In genomic region chr11:12961615-12962014, GRCh38 we compare ENCODE assay signal across 15 cellular contexts. TPM values are rescaled to one million over a fixed set of nuclear protein-coding genes. Genes with fewer than 3 reads are reported as not detected.
DNase-seq lines count a peak whose midpoint lies in the region; FAIRE-seq and TF ChIP-seq lines count a peak whose summit lies in the region.
"Had no signal": no experiment of that assay in that cellular context is flagged by ENCODE, and none has a peak within 500 bp of the region (broad histone marks: within the 10 kb centered on the region; RNA-seq: fewer than 3 reads in every experiment).

No MANE protein-coding gene starts in this region.

- H4K20me1 ChIP-seq in PC-9 (ENCODE audit: insufficient read depth): no peaks in the 10 kb centered on the region

- no peak for FAIRE-seq in D721Med (lab: Jason Lieb, UNC)

- H3K4me1 ChIP-seq in PC-9 (replicated peaks; ENCODE audit: insufficient read depth): no peaks in the 10 kb centered on the region

- no peak overlapping the region for H2AFZ ChIP-seq in PC-9

- H3K27ac ChIP-seq in RWPE1 (no peak overlapping the region), coronary artery (no peak overlapping the region), PC-9 (no peak overlapping the region)
- H3K27ac ChIP-seq: neutrophil had no signal

- H3K27me3 Mint-ChIP-seq in activated CD4-positive, alpha-beta memory T cell treated with anti-CD3 and anti-CD28 coated beads for 36 hours: peaks cover 20% of the 10 kb centered on the region

- no peaks in the 10 kb centered on the region for H3K27me3 ChIP-seq in PC-9 (ENCODE audit: insufficient read depth, low read depth)
- H3K27me3 ChIP-seq: neutrophil had no signal

- DNase-seq in AG08395 (ENCODE audit: low spot score): peak; percentile 37
- no peak for DNase-seq in D721Med (ENCODE audit: insufficient read length, low spot score)
- peak; percentile 9 for DNase-seq in RWPE1 (ENCODE audit: low spot score)
- DNase-seq in fibroblast of pulmonary artery (ENCODE audit: low read depth): peak; percentile 46
- DNase-seq in coronary artery (ENCODE audit: low spot score): no peak
- DNase-seq in PC-9: no peak
- DNase-seq in NCI-H526 (lab: John Stamatoyannopoulos, UW): no peak
- DNase-seq in activated CD4-positive, alpha-beta memory T cell treated with anti-CD3 and anti-CD28 coated beads for 36 hours: no peak
- DNase-seq: activated CD8-positive, alpha-beta memory T cell treated with anti-CD3 and anti-CD28 coated beads, Interleukin-2, amount 10 ng/mL, durations not matched to agents 7 days and 5 days; central memory CD4-positive, alpha-beta T cell; GOT3; NCI-H187 treated with DMSO at 0.1 percent for 48 hours had no signal

- POLR2A ChIA-PET in RWPE1 (lab: Yijun Ruan, JAX; ENCODE audit: low non-redundant PET): no interaction called here
- POLR2A ChIA-PET in PC-9 (lab: Charles Lee; ENCODE audit: unreplicated experiment): no interaction called here
- POLR2A ChIA-PET in activated CD4-positive, alpha-beta memory T cell treated with anti-CD3 and anti-CD28 coated beads for 36 hours (lab: Charles Lee): no interaction called here

- no peaks in the 10 kb centered on the region for H3K4me1 Mint-ChIP-seq in activated CD4-positive, alpha-beta memory T cell treated with anti-CD3 and anti-CD28 coated beads for 36 hours (ENCODE audit: low read depth)

- no peaks in the 10 kb centered on the region for H3K9me2 ChIP-seq in PC-9 (ENCODE audit: insufficient read depth)

- H3K27ac Mint-ChIP-seq in activated CD4-positive, alpha-beta memory T cell treated with anti-CD3 and anti-CD28 coated beads for 36 hours: no peak overlapping the region
- H3K27ac Mint-ChIP-seq: activated CD8-positive, alpha-beta memory T cell treated with anti-CD3 and anti-CD28 coated beads, Interleukin-2, amount 10 ng/mL, durations not matched to agents 7 days and 5 days; stimulated activated naive CD8-positive, alpha-beta T cell treated with anti-CD3 and anti-CD28 coated beads, Interleukin-15, Interleukin-2, amounts not matched to agents 100 ng/mL and 50 ng/mL, for 24 hours had no signal

- CTCF ChIA-PET in RWPE1 (lab: Yijun Ruan, JAX) (interaction anchor here (0.5 to 1.4 kb wide), 7 partner anchors 32 to 680 kb away, joined by 3 to 6 read pairs (median 4); no protein-coding TSS in a partner anchor), PC-9 (lab: Charles Lee) (interaction anchor here (0.6 kb wide), 3 partner anchors 32 to 631 kb away, joined by 3 to 5 read pairs (median 3); no protein-coding TSS in a partner anchor)
- CTCF ChIA-PET in activated CD4-positive, alpha-beta memory T cell treated with anti-CD3 and anti-CD28 coated beads for 36 hours (lab: Charles Lee): interaction anchor here (0.6 kb wide), 1 partner anchor 212 kb away, joined by 3 read pairs; no protein-coding TSS in a partner anchor

- H3K79me2 ChIP-seq in PC-9 (ENCODE audit: low read depth): no peaks in the 10 kb centered on the region

- H3K4me3 ChIP-seq in fibroblast of pulmonary artery (replicated peaks; ENCODE audit: low read depth, low read length) (no peak overlapping the region), coronary artery (no peak overlapping the region), PC-9 (no peak overlapping the region)
- H3K4me3 ChIP-seq: lung had no signal

- no peak overlapping the region for H3K4me3 Mint-ChIP-seq in activated CD4-positive, alpha-beta memory T cell treated with anti-CD3 and anti-CD28 coated beads for 36 hours
- H3K4me3 Mint-ChIP-seq: activated CD8-positive, alpha-beta memory T cell treated with anti-CD3 and anti-CD28 coated beads, Interleukin-2, amount 10 ng/mL, durations not matched to agents 7 days and 5 days; stimulated activated naive CD8-positive, alpha-beta T cell treated with anti-CD3 and anti-CD28 coated beads, Interleukin-15, Interleukin-2, amounts not matched to agents 100 ng/mL and 50 ng/mL, for 24 hours had no signal

- intact Hi-C loops in PC-9 (cut with micrococcal nuclease; ENCODE audit: unreplicated experiment): loop anchor here (1.0 to 10.0 kb wide), 2 partner anchors 383 to 673 kb away; no protein-coding TSS in a partner anchor
- intact Hi-C loops in activated CD4-positive, alpha-beta memory T cell treated with anti-CD3 and anti-CD28 coated beads for 36 hours (cut with micrococcal nuclease): no loop called here

- H3K4me2 ChIP-seq in PC-9: no peak overlapping the region

- H3K9me3 Mint-ChIP-seq in activated CD4-positive, alpha-beta memory T cell treated with anti-CD3 and anti-CD28 coated beads for 36 hours: no peaks in the 10 kb centered on the region
- H3K9me3 Mint-ChIP-seq: stimulated activated naive CD8-positive, alpha-beta T cell treated with anti-CD3 and anti-CD28 coated beads, Interleukin-15, Interleukin-2, amounts not matched to agents 100 ng/mL and 50 ng/mL, for 24 hours had no signal

- H3K9me3 ChIP-seq in PC-9 (ENCODE audit: insufficient read depth, low read depth): no peaks in the 10 kb centered on the region
- H3K9me3 ChIP-seq: neutrophil had no signal

- no peaks in the 10 kb centered on the region for H3K36me3 Mint-ChIP-seq in activated CD4-positive, alpha-beta memory T cell treated with anti-CD3 and anti-CD28 coated beads for 36 hours
- H3K36me3 Mint-ChIP-seq: activated CD8-positive, alpha-beta memory T cell treated with anti-CD3 and anti-CD28 coated beads, Interleukin-2, amount 10 ng/mL, durations not matched to agents 7 days and 5 days had no signal

- peak; percentile 20 for TF ChIP-seq CTCF in D721Med (IDR thresholded peaks at IDR 0.05; ENCODE audit: insufficient read depth, missing control alignments)
- 0 out of 2 replicates have a peak, but pooled peaks have one; percentile 14 for TF ChIP-seq CTCF in RWPE1 (conservative IDR thresholded peaks at IDR 0.05; ENCODE audit: low read depth)
- peak; percentile 23 for TF ChIP-seq CTCF in fibroblast of pulmonary artery (IDR thresholded peaks at IDR 0.05; ENCODE audit: low read length, missing control alignments)
- no peak for TF ChIP-seq CTCF in coronary artery (IDR thresholded peaks at IDR 0.05)
- no peak for TF ChIP-seq CTCF in PC-9 (conservative IDR thresholded peaks at IDR 0.05)

- no peaks in the 10 kb centered on the region for H3K36me3 ChIP-seq in PC-9 (ENCODE audit: low read depth)
- H3K36me3 ChIP-seq: neutrophil had no signal

- BruUV-seq in PC-9 (replicated peaks; lab: Mats Ljungman, UMichigan): no TSS peak

- H3F3A ChIP-seq in PC-9 (ENCODE audit: insufficient read depth, low read depth): no peaks in the 10 kb centered on the region

RNA-seq across cellular contexts. Expression of gene RASSF10, which starts 47.5 kb away (rescaled TPM):
- 0.35 and 0.55 TPM in 2 replicates for total RNA-seq in PC-9 (2021)
- total RNA-seq in activated CD4-positive, alpha-beta memory T cell treated with anti-CD3 and anti-CD28 coated beads for 36 hours: not detected
- total RNA-seq: activated CD8-positive, alpha-beta memory T cell treated with anti-CD3 and anti-CD28 coated beads, Interleukin-2, amount 10 ng/mL, durations not matched to agents 7 days and 5 days had no signal

Comparison
In these comparisons a context has a peak if more than half of its experiments do, and no peak if none do; other contexts are left out.
1. DNase-seq: peak in AG08395 (single experiment), RWPE1 (single experiment) and fibroblast of pulmonary artery (single experiment); none in D721Med (single experiment), coronary artery (single experiment), PC-9 (0 of 2), NCI-H526 (0 of 2) and activated CD4-positive, alpha-beta memory T cell treated with anti-CD3 and anti-CD28 coated beads for 36 hours (single experiment).
2. CTCF ChIP-seq: peak in D721Med (single experiment), RWPE1 (single experiment) and fibroblast of pulmonary artery (single experiment); none in coronary artery (single experiment) and PC-9 (single experiment).